ENCODE assay signal across 22 cellular contexts in the genomic region with DNA sequence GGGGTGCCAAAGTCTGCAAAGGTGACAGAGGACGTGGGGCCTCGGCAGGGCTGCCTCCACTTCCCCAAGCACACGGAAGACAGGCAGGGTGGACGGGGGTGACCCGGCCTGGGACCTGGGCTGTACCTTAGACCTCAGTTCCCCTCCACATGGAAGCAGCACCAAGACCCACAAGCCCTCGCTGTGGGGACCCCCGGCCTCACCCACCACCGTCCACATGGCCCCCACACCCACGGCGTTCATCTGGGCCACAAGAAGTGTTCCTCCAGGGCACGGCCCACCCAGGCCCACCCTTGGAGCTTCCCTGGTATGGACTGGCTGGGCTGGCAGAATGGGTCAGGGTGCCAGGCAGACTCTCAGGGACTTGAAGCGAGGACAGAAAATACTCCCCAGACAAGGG. TPM values are rescaled to one million over a fixed set of nuclear protein-coding genes. Genes with fewer than 3 reads are reported as not detected.
DNase-seq lines count a peak whose midpoint lies in the region; ATAC-seq and TF ChIP-seq lines count a peak whose summit lies in the region.
"Had no signal": no experiment of that assay in that cellular context is flagged by ENCODE, and none has a peak within 500 bp of the region (broad histone marks: within the 10 kb centered on the region; RNA-seq: fewer than 3 reads in every experiment).

No MANE protein-coding gene starts in this region.

- H3K9me3 ChIP-seq in Peyer's patch (no peaks in the 10 kb centered on the region), lower lobe of right lung (no peaks in the 10 kb centered on the region), vagina (no peaks in the 10 kb centered on the region)
- H3K9me3 ChIP-seq: suprapubic skin, uterus had no signal

- H3K36me3 Mint-ChIP-seq in activated naive CD8-positive, alpha-beta T cell treated with anti-CD3 and anti-CD28 coated beads, Interleukin-2, amount 10 ng/mL, durations not matched to agents 7 days and 5 days, result no peaks in the 10 kb centered on the region
- H3K36me3 Mint-ChIP-seq in activated naive CD8-positive, alpha-beta T cell treated with anti-CD3 and anti-CD28 coated beads, Interleukin-2, amount 50 U/mL, for 24 hours (ENCODE audit: low read depth), result no peaks in the 10 kb centered on the region

- H3K27ac ChIP-seq in Peyer's patch (peak overlapping the region in 3 of 4 donors; percentile 6 to 61 (median 35)), lower lobe of right lung (peak overlapping the region; percentile 78), vagina (peak overlapping the region; percentile 15)
- H3K27ac ChIP-seq: C4-2B, suprapubic skin had no signal

- no peaks in the 10 kb centered on the region for H3K9me3 Mint-ChIP-seq in activated naive CD8-positive, alpha-beta T cell treated with anti-CD3 and anti-CD28 coated beads, Interleukin-2, amount 10 ng/mL, durations not matched to agents 7 days and 5 days
- H3K9me3 Mint-ChIP-seq in activated naive CD8-positive, alpha-beta T cell treated with anti-CD3 and anti-CD28 coated beads, Interleukin-2, amount 50 U/mL, for 24 hours, result no peaks in the 10 kb centered on the region
- H3K9me3 Mint-ChIP-seq: activated T-cell treated with anti-CD3 and anti-CD28 coated beads, Interleukin-2, amount 50 U/mL, for 24 hours; neural crest cell had no signal

- peaks cover 14% of the 10 kb centered on the region for H3K27me3 Mint-ChIP-seq in activated naive CD8-positive, alpha-beta T cell treated with anti-CD3 and anti-CD28 coated beads, Interleukin-2, amount 10 ng/mL, durations not matched to agents 7 days and 5 days
- peaks cover 42% of the 10 kb centered on the region for H3K27me3 Mint-ChIP-seq in activated naive CD8-positive, alpha-beta T cell treated with anti-CD3 and anti-CD28 coated beads, Interleukin-2, amount 50 U/mL, for 24 hours

- no peak for DNase-seq in activated naive CD8-positive, alpha-beta T cell treated with anti-CD3 and anti-CD28 coated beads, Interleukin-2, amount 10 ng/mL, durations not matched to agents 7 days and 5 days
- DNase-seq in activated naive CD8-positive, alpha-beta T cell treated with anti-CD3 and anti-CD28 coated beads, Interleukin-2, amount 50 U/mL, for 24 hours, result no peak
- DNase-seq in Peyer's patch (no peak), lower lobe of right lung (no peak), vagina (ENCODE audit: extremely low spot score in 2 of 2) (peak in 1 of 2 donors; percentile 77), OCI-M2 (lab: John Stamatoyannopoulos, UW; ENCODE audit: unreplicated experiment) (no peak)
- DNase-seq: activated CD4-positive, CD25-positive, alpha-beta regulatory T cell; activated naive CD4-positive, alpha-beta T cell treated with anti-CD3 and anti-CD28 coated beads, Interleukin-2, amount 50 U/mL, for 16 hours; activated T-cell treated with anti-CD3 and anti-CD28 coated beads, Interleukin-2, amount 50 U/mL, for 24 hours; anterior cingulate cortex; HCEC 1CT; NCI-H1105 treated with DMSO at 0.1 percent for 48 hours; NCI-H2081 treated with DMSO at 0.1 percent for 48 hours; NCI-H345; NCI-H82; Right ventricle myocardium superior; uterus had no signal

- POLR2A ChIA-PET in activated naive CD8-positive, alpha-beta T cell treated with anti-CD3 and anti-CD28 coated beads, Interleukin-2, amount 10 ng/mL, durations not matched to agents 7 days and 5 days (lab: Charles Lee), result no interaction called here

- ATAC-seq in activated naive CD8-positive, alpha-beta T cell treated with anti-CD3 and anti-CD28 coated beads, Interleukin-2, amount 10 ng/mL, durations not matched to agents 7 days and 5 days (ENCODE audit: low read depth), result no peak
- no peak for ATAC-seq in activated naive CD8-positive, alpha-beta T cell treated with anti-CD3 and anti-CD28 coated beads, Interleukin-2, amount 50 U/mL, for 24 hours
- no peak for ATAC-seq in lower lobe of right lung
- ATAC-seq in HG02763 (IDR thresholded peaks at IDR 0.05; ENCODE audit: unreplicated experiment), result no peak
- no peak for ATAC-seq in GM21737 (IDR thresholded peaks at IDR 0.05; ENCODE audit: unreplicated experiment)

- H3K36me3 ChIP-seq in Peyer's patch (no peaks in the 10 kb centered on the region), lower lobe of right lung (no peaks in the 10 kb centered on the region), vagina (no peaks in the 10 kb centered on the region)
- H3K36me3 ChIP-seq: suprapubic skin, uterus had no signal

- H3K4me3 Mint-ChIP-seq in activated naive CD8-positive, alpha-beta T cell treated with anti-CD3 and anti-CD28 coated beads, Interleukin-2, amount 10 ng/mL, durations not matched to agents 7 days and 5 days, result no peak overlapping the region
- no peak overlapping the region for H3K4me3 Mint-ChIP-seq in activated naive CD8-positive, alpha-beta T cell treated with anti-CD3 and anti-CD28 coated beads, Interleukin-2, amount 50 U/mL, for 24 hours
- H3K4me3 Mint-ChIP-seq: neural crest cell had no signal

- H3K4me1 Mint-ChIP-seq in activated naive CD8-positive, alpha-beta T cell treated with anti-CD3 and anti-CD28 coated beads, Interleukin-2, amount 10 ng/mL, durations not matched to agents 7 days and 5 days, result peaks cover 31% of the 10 kb centered on the region
- peaks cover 32% of the 10 kb centered on the region for H3K4me1 Mint-ChIP-seq in activated naive CD8-positive, alpha-beta T cell treated with anti-CD3 and anti-CD28 coated beads, Interleukin-2, amount 50 U/mL, for 24 hours

- H3K4me3 ChIP-seq in Peyer's patch (no peak overlapping the region), lower lobe of right lung (no peak overlapping the region), vagina (no peak overlapping the region)
- H3K4me3 ChIP-seq: suprapubic skin, uterus had no signal

- H3K4me1 ChIP-seq in Peyer's patch, result no peaks in the 10 kb centered on the region
- H3K4me1 ChIP-seq in lower lobe of right lung, result peaks cover under 1% of the 10 kb centered on the region
- H3K4me1 ChIP-seq in vagina, result peaks cover 12% of the 10 kb centered on the region

- peak overlapping the region; percentile 98 for H3K27ac Mint-ChIP-seq in activated naive CD8-positive, alpha-beta T cell treated with anti-CD3 and anti-CD28 coated beads, Interleukin-2, amount 10 ng/mL, durations not matched to agents 7 days and 5 days
- no peak overlapping the region for H3K27ac Mint-ChIP-seq in activated naive CD8-positive, alpha-beta T cell treated with anti-CD3 and anti-CD28 coated beads, Interleukin-2, amount 50 U/mL, for 24 hours

- H3K27me3 ChIP-seq in Peyer's patch (no peaks in the 10 kb centered on the region), lower lobe of right lung (ENCODE audit: low read depth) (peaks cover 6% of the 10 kb centered on the region), vagina (no peaks in the 10 kb centered on the region)

- TF ChIP-seq POLR2A in Peyer's patch (IDR thresholded peaks at IDR 0.05) (no peak), vagina (IDR thresholded peaks at IDR 0.05) (no peak)

- intact Hi-C loops in lower lobe of right lung (cut with DNase I), result no loop called here
- intact Hi-C loops in vagina (cut with DNase I), result no loop called here

- no peak for TF ChIP-seq CTCF in Peyer's patch (IDR thresholded peaks at IDR 0.05)
- TF ChIP-seq CTCF in lower lobe of right lung (IDR thresholded peaks at IDR 0.05), result no peak
- TF ChIP-seq CTCF in vagina (IDR thresholded peaks at IDR 0.05), result no peak

RNA-seq across cellular contexts. Expression of gene NKD2, which starts 45.8 kb away (rescaled TPM):
- total RNA-seq in activated naive CD8-positive, alpha-beta T cell treated with anti-CD3 and anti-CD28 coated beads, Interleukin-2, amount 10 ng/mL, durations not matched to agents 7 days and 5 days, result under 1 TPM; 0.23 to 0.36 TPM
- total RNA-seq in Peyer's patch (1 to 10 TPM; 1.9 to 9.9 (median 3.5) TPM), lower lobe of right lung (24.1 TPM), vagina (2.0 TPM)

Comparison
In these comparisons a context has a peak if more than half of its experiments do, and no peak if none do; other contexts are left out.
1. H3K27ac ChIP-seq: peak in every context shown above with its lines; median percentile 78 in lower lobe of right lung; 35 in Peyer's patch; 15 in vagina.